In genomic region chr20:36105731-36106226, GRCh38 we compare ENCODE assay signal across 1 cellular context.
TF ChIP-seq lines count a peak whose summit lies in the region.

No MANE protein-coding gene starts in this region.

TF ChIP-seq in HepG2, 621 proteins besides CTCF, POLR2A, EP300 and RAD21 (continued from another document and continues in another):
- TF ChIP-seq ZBTB25 (CRISPR knock-in tag; IDR thresholded peaks at IDR 0.05) (no peak), ZNF317 (CRISPR knock-in tag; IDR thresholded peaks at IDR 0.05) (no peak), ZNF367 (CRISPR knock-in tag; IDR thresholded peaks at IDR 0.05; ENCODE audit: borderline replicate concordance) (no peak), ELF3 (CRISPR knock-in tag; IDR thresholded peaks at IDR 0.05) (no peak), ZFP90 (CRISPR knock-in tag; IDR thresholded peaks at IDR 0.05; ENCODE audit: borderline replicate concordance) (0 out of 2 replicates have a peak, but pooled peaks have one; percentile 14), ZNF788 (CRISPR knock-in tag; IDR thresholded peaks at IDR 0.05; ENCODE audit: borderline replicate concordance) (no peak), AFF4 (CRISPR knock-in tag; IDR thresholded peaks at IDR 0.05) (no peak), ZNF225 (CRISPR knock-in tag; IDR thresholded peaks at IDR 0.05) (no peak), ZNF256 (CRISPR knock-in tag; conservative IDR thresholded peaks at IDR 0.05) (no peak), HNRNPUL1 (IDR thresholded peaks at IDR 0.05; ENCODE audit: low read depth, low read length) (no peak), MXI1 (IDR thresholded peaks at IDR 0.05; ENCODE audit: borderline replicate concordance, low read depth, low read length) (no peak), MTA1 (CRISPR knock-in tag; IDR thresholded peaks at IDR 0.05; ENCODE audit: borderline replicate concordance) (peak; percentile 50; the same call in 1 of the 2 replicates), ZBTB40 (IDR thresholded peaks at IDR 0.05) (no peak), ZBTB40 (CRISPR knock-in tag; IDR thresholded peaks at IDR 0.05) (no peak), RNF219 (CRISPR knock-in tag; IDR thresholded peaks at IDR 0.05) (no peak), ZNF761 (CRISPR knock-in tag; conservative IDR thresholded peaks at IDR 0.05) (no peak), TOPORS (CRISPR knock-in tag; IDR thresholded peaks at IDR 0.05) (no peak), PAXIP1 (CRISPR knock-in tag; conservative IDR thresholded peaks at IDR 0.05) (0 out of 2 replicates have a peak, but pooled peaks have one; percentile 21), ZNF510 (CRISPR knock-in tag; IDR thresholded peaks at IDR 0.05; ENCODE audit: low read depth) (no peak), RBM22 (optimal IDR thresholded peaks at IDR 0.05; ENCODE audit: low read length) (no peak), GATAD2A (CRISPR knock-in tag; IDR thresholded peaks at IDR 0.05) (no peak), ZNF512B (CRISPR knock-in tag; IDR thresholded peaks at IDR 0.05; ENCODE audit: borderline replicate concordance) (no peak), FOXP4 (CRISPR knock-in tag; IDR thresholded peaks at IDR 0.05) (no peak), ARHGAP35 (CRISPR knock-in tag; IDR thresholded peaks at IDR 0.05; ENCODE audit: borderline replicate concordance) (0 out of 2 replicates have a peak, but pooled peaks have one; percentile 18), PHB2 (IDR thresholded peaks at IDR 0.05; ENCODE audit: partially characterized antibody) (no peak), POLR2AphosphoS5 (IDR thresholded peaks at IDR 0.05; ENCODE audit: low read depth, low read length) (no peak), GPBP1L1 (CRISPR knock-in tag; IDR thresholded peaks at IDR 0.05) (no peak)
